Comparison of ENCODE assay signal across 9 cellular contexts in genomic region chr7:158649279-158649678, GRCh38. TPM values are rescaled to one million over a fixed set of nuclear protein-coding genes. Genes with fewer than 3 reads are reported as not detected.
DNase-seq lines count a peak whose midpoint lies in the region; ATAC-seq and TF ChIP-seq lines count a peak whose summit lies in the region.
"Had no signal": no experiment of that assay in that cellular context is flagged by ENCODE, and none has a peak within 500 bp of the region (broad histone marks: within the 10 kb centered on the region; RNA-seq: fewer than 3 reads in every experiment).

No MANE protein-coding gene starts in this region.

- DNase-seq in AG20443 (ENCODE audit: low spot score) (peak; percentile 84), NCI-H1694 (lab: John Stamatoyannopoulos, UW) (peak; percentile 19), dedifferentiated amniotic fluid mesenchymal stem cell (ENCODE audit: extremely low spot score) (peak; percentile 94), mucosa of descending colon (no peak), colonic mucosa (no peak), SW480 (ENCODE audit: low spot score) (no peak)
- no peak for DNase-seq in activated CD8-positive, alpha-beta memory T cell treated with anti-CD3 and anti-CD28 coated beads, Interleukin-2, amount 50 U/mL, for 4 hours
- DNase-seq in activated naive CD4-positive, alpha-beta T cell treated with anti-CD3 and anti-CD28 coated beads, Interleukin-2, amount 50 U/mL, for 16 hours: no peak
- DNase-seq: natural killer cell had no signal

- H3K4me3 ChIP-seq in mucosa of descending colon (no peak overlapping the region), colonic mucosa (no peak overlapping the region)

- H3K4me1 ChIP-seq in mucosa of descending colon (ENCODE audit: low read depth) (no peaks in the 10 kb centered on the region), colonic mucosa (no peaks in the 10 kb centered on the region)

- H3K27me3 ChIP-seq in colonic mucosa: no peaks in the 10 kb centered on the region

- H3K36me3 ChIP-seq in mucosa of descending colon (ENCODE audit: low read depth): no peaks in the 10 kb centered on the region
- H3K36me3 ChIP-seq in colonic mucosa: no peaks in the 10 kb centered on the region

- no peak overlapping the region for H3K27ac ChIP-seq in colonic mucosa

- TF ChIP-seq CTCF in mucosa of descending colon (IDR thresholded peaks at IDR 0.05) (no peak), colonic mucosa (IDR thresholded peaks at IDR 0.05) (no peak)

- H3K9ac ChIP-seq in colonic mucosa (ENCODE audit: low read depth in 2 of 2, low read length in 2 of 2): no peak overlapping the region

- peak; percentile 56 for ATAC-seq in mucosa of descending colon
- ATAC-seq: natural killer cell had no signal

- intact Hi-C loops in mucosa of descending colon (cut with DNase I, micrococcal nuclease) (no loop called here), colonic mucosa (cut with DNase I) (no loop called here)

- H3K9me3 ChIP-seq in mucosa of descending colon: no peaks in the 10 kb centered on the region
- no peaks in the 10 kb centered on the region for H3K9me3 ChIP-seq in colonic mucosa

RNA-seq across cellular contexts. Expression of gene NCAPG2, which starts 55.3 kb away (rescaled TPM):
- 10 to 100 TPM in 1 of 3 donors, 1 to 10 TPM in 2; 8.1 to 25.0 (median 8.9) TPM for total RNA-seq in mucosa of descending colon
- 10 to 100 TPM; 15.0 to 48.4 TPM for total RNA-seq in colonic mucosa

Comparison
In these comparisons a context has a peak if more than half of its experiments do, and no peak if none do; other contexts are left out.
1. DNase-seq: peak in AG20443 (single experiment), NCI-H1694 (single experiment) and dedifferentiated amniotic fluid mesenchymal stem cell (single experiment); none in mucosa of descending colon (0 of 3), colonic mucosa (single experiment), activated CD8-positive, alpha-beta memory T cell treated with anti-CD3 and anti-CD28 coated beads, Interleukin-2, amount 50 U/mL, for 4 hours (single experiment), SW480 (single experiment) and activated naive CD4-positive, alpha-beta T cell treated with anti-CD3 and anti-CD28 coated beads, Interleukin-2, amount 50 U/mL, for 16 hours (single experiment).